ENCODE assay signal across 8 cellular contexts in the genomic region with DNA sequence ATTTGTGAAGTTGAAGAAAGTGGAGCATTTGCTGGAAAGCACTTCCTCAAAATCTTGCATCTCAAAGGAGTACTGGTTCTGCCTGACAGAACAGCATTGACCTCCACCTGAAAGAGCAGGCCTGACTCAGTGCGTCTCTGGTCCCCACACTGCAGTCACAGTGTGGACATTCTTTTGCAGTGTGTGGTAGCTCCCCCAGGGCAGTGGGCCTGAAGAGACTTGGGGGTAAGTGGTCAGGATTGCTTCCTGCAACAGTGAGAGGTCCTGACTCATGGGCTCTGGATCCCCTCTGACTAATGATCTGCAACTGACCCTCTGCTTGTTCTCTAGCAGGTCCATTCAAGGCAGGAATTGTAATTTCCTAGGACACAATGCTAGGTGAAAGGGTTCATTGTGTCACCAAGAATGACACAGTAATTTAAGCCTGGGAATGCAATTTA.
DNase-seq lines count a peak whose midpoint lies in the region; ATAC-seq, FAIRE-seq and TF ChIP-seq lines count a peak whose summit lies in the region.

No MANE protein-coding gene starts in this region.

- peaks cover 5% of the 10 kb centered on the region for H3K9me3 Mint-ChIP-seq in activated CD4-positive, alpha-beta T cell treated with anti-CD3 and anti-CD28 coated beads for 36 hours (ENCODE audit: low read depth)

- H2AFZ ChIP-seq in H1 (ENCODE audit: low read length) (0 out of 2 replicates have a peak overlapping the region, but pooled peaks have one; percentile 11), hepatocyte (no peak overlapping the region)

- no peak overlapping the region for H2AK5ac ChIP-seq in H1 (ENCODE audit: low read depth, low read length)

- no peak overlapping the region for H2BK15ac ChIP-seq in H1 (ENCODE audit: low read length)

- H3K27ac Mint-ChIP-seq in activated CD4-positive, alpha-beta T cell treated with anti-CD3 and anti-CD28 coated beads for 36 hours: no peak overlapping the region

- H3K14ac ChIP-seq in H1 (ENCODE audit: insufficient read length): no peak overlapping the region

- H2BK5ac ChIP-seq in H1 (ENCODE audit: low read depth, low read length): no peak overlapping the region

- ATAC-seq in GM21390 (IDR thresholded peaks at IDR 0.05; ENCODE audit: unreplicated experiment) (peak; percentile 66), HG03442 (IDR thresholded peaks at IDR 0.05; ENCODE audit: unreplicated experiment) (peak; percentile 46)
- no peak for ATAC-seq in activated CD4-positive, alpha-beta T cell treated with anti-CD3 and anti-CD28 coated beads for 36 hours

- no peaks in the 10 kb centered on the region for H3K36me3 Mint-ChIP-seq in activated CD4-positive, alpha-beta T cell treated with anti-CD3 and anti-CD28 coated beads for 36 hours (ENCODE audit: low read depth)

- H2BK20ac ChIP-seq in H1 (ENCODE audit: low read length): no peak overlapping the region

- no peaks in the 10 kb centered on the region for H3K79me1 ChIP-seq in H1 (ENCODE audit: low read depth, low read length)

- FAIRE-seq in H1 (lab: Jason Lieb, UNC): no peak

- CTCF ChIA-PET in H1 (lab: Charles Lee; ENCODE audit: partially characterized antibody): no interaction called here
- CTCF ChIA-PET in activated CD4-positive, alpha-beta T cell treated with anti-CD3 and anti-CD28 coated beads for 36 hours (lab: Charles Lee): no interaction called here

- H4K91ac ChIP-seq in H1 (replicated peaks; ENCODE audit: insufficient read length, low read length): no peak overlapping the region

- H3K36me3 ChIP-seq in H1 (ENCODE audit: control insufficient read depth in 2 of 4, insufficient read depth in 4 of 4, low read length in 3 of 4): no peaks in the 10 kb centered on the region
- no peaks in the 10 kb centered on the region for H3K36me3 ChIP-seq in hepatocyte (replicated peaks; ENCODE audit: insufficient read depth, low read depth)
- no peaks in the 10 kb centered on the region for H3K36me3 ChIP-seq in colonic mucosa
- H3K36me3 ChIP-seq in thyroid gland: no peaks in the 10 kb centered on the region

- 100% methylated on average over 1 of the region's 1 CpG; no CpG with 5 or more reads in 1 of the 2 experiments for WGBS in H1 (ENCODE audit: extremely low coverage in 1 of 2, insufficient coverage in 1 of 2, insufficient read length in 1 of 2, insufficient replicate concordance in 2 of 2, low coverage in 1 of 2, low lambda C conversion rate in 2 of 2, missing lambda C conversion rate in 1 of 2), 2 experiments
- 86% methylated on average over 1 of the region's 1 CpG for WGBS in hepatocyte (ENCODE audit: low lambda C conversion rate, missing lambda C conversion rate)
- 83 to 90% methylated on average over 1 of the region's 1 CpG for WGBS in thyroid gland, 2 donors

- peak; percentile 68 for DNase-seq in AG08395 (ENCODE audit: low spot score)
- peak in 1 of 2 experiments; percentile 50 for DNase-seq in H1 (ENCODE audit: low read depth in 1 of 2, low spot score in 2 of 2)
- no peak for DNase-seq in hepatocyte (ENCODE audit: low spot score)
- no peak for DNase-seq in colonic mucosa
- no peak for DNase-seq in thyroid gland
- no peak for DNase-seq in activated CD4-positive, alpha-beta T cell treated with anti-CD3 and anti-CD28 coated beads for 36 hours

- no peaks in the 10 kb centered on the region for H3K4me1 Mint-ChIP-seq in activated CD4-positive, alpha-beta T cell treated with anti-CD3 and anti-CD28 coated beads for 36 hours

- H4K5ac ChIP-seq in H1 (ENCODE audit: insufficient read length, low read depth, low read length): no peak overlapping the region

- no peak overlapping the region for H3K18ac ChIP-seq in H1 (ENCODE audit: extremely low read depth, low read length)

- H4K20me1 ChIP-seq in H1 (replicated peaks in 1 of 2; ENCODE audit: control insufficient read depth in 1 of 2, insufficient read depth in 2 of 2, low read length in 2 of 2) (no peaks in the 10 kb centered on the region), hepatocyte (ENCODE audit: insufficient read depth, poor library complexity, severe bottlenecking) (no peaks in the 10 kb centered on the region)

- H3K9me3 ChIP-seq in H1 (ENCODE audit: insufficient read depth in 2 of 2, low read depth in 1 of 2, low read length in 1 of 2) (no peaks in the 10 kb centered on the region), hepatocyte (ENCODE audit: low read depth) (no peaks in the 10 kb centered on the region), colonic mucosa (no peaks in the 10 kb centered on the region), thyroid gland (no peaks in the 10 kb centered on the region)

- H3K4me2 ChIP-seq in H1 (ENCODE audit: insufficient read depth in 1 of 2, low read depth in 2 of 2, low read length in 2 of 2): peak overlapping the region in 1 of 2 experiments; percentile 47; a peak in 1 of 4 replicates
- H3K4me2 ChIP-seq in hepatocyte: no peak overlapping the region

- H3K4me3 ChIP-seq in H1 (ENCODE audit: extremely low read depth in 1 of 4, insufficient read depth in 2 of 4, low read depth in 3 of 4, low read length in 4 of 4) (no peak overlapping the region), hepatocyte (no peak overlapping the region), colonic mucosa (no peak overlapping the region), thyroid gland (replicated peaks in 1 of 3) (no peak overlapping the region)

- no peak overlapping the region for H3K4ac ChIP-seq in H1 (replicated peaks; ENCODE audit: insufficient read length, low read depth, low read length)

- H2BK12ac ChIP-seq in H1 (ENCODE audit: low read depth, low read length): peak overlapping the region; percentile 5; the same call in 1 of the 2 replicates

- H3K27ac ChIP-seq in H1 (ENCODE audit: low read depth, low read length): no peak overlapping the region
- H3K27ac ChIP-seq in hepatocyte: no peak overlapping the region
- H3K27ac ChIP-seq in colonic mucosa: no peak overlapping the region
- no peak overlapping the region for H3K27ac ChIP-seq in thyroid gland

- no peak overlapping the region for H3K4me3 Mint-ChIP-seq in activated CD4-positive, alpha-beta T cell treated with anti-CD3 and anti-CD28 coated beads for 36 hours

- no peak overlapping the region for H3K56ac ChIP-seq in H1 (replicated peaks; ENCODE audit: insufficient read length, low read depth, low read length)

- no peak for TF ChIP-seq CTCF in H1 (IDR thresholded peaks at IDR 0.05; ENCODE audit: control extremely low read depth in 1 of 3, insufficient read depth in 1 of 3, low read depth in 1 of 3, low read length in 3 of 3)
- no peak for TF ChIP-seq CTCF in hepatocyte (IDR thresholded peaks at IDR 0.05; ENCODE audit: poor library complexity)
- no peak for TF ChIP-seq CTCF in colonic mucosa (IDR thresholded peaks at IDR 0.05)
- no peak for TF ChIP-seq CTCF in thyroid gland (IDR thresholded peaks at IDR 0.05)

- no peak overlapping the region for H2BK120ac ChIP-seq in H1 (replicated peaks; ENCODE audit: low read depth, low read length)

- TF ChIP-seq RAD21 in H1 (IDR thresholded peaks at IDR 0.05 in 1 of 2, conservative IDR thresholded peaks at IDR 0.05 in 1 of 2; ENCODE audit: low read depth in 2 of 2, low read length in 2 of 2): no peak

- no peak overlapping the region for H4K8ac ChIP-seq in H1 (ENCODE audit: extremely low read depth, insufficient read depth, low read length)

- H3K23ac ChIP-seq in H1 (ENCODE audit: insufficient read length): no peak overlapping the region

- no peak for TF ChIP-seq EP300 in H1 (IDR thresholded peaks at IDR 0.05; ENCODE audit: borderline replicate concordance in 1 of 2, low read depth in 2 of 2, low read length in 2 of 2)

- no peaks in the 10 kb centered on the region for H3K23me2 ChIP-seq in H1 (ENCODE audit: low read depth, low read length)

- peaks cover 1% of the 10 kb centered on the region for H3K27me3 Mint-ChIP-seq in activated CD4-positive, alpha-beta T cell treated with anti-CD3 and anti-CD28 coated beads for 36 hours

- no peaks in the 10 kb centered on the region for H3K27me3 ChIP-seq in H1 (replicated peaks in 1 of 4; ENCODE audit: control insufficient read depth in 3 of 4, extremely low read depth in 1 of 4, insufficient read depth in 3 of 4, low read length in 3 of 4)
- H3K27me3 ChIP-seq in hepatocyte: no peaks in the 10 kb centered on the region
- no peaks in the 10 kb centered on the region for H3K27me3 ChIP-seq in colonic mucosa
- no peaks in the 10 kb centered on the region for H3K27me3 ChIP-seq in thyroid gland

- H3K9ac ChIP-seq in H1 (replicated peaks in 1 of 4; ENCODE audit: extremely low read depth in 1 of 4, low read depth in 3 of 4, low read length in 3 of 4) (no peak overlapping the region), colonic mucosa (ENCODE audit: low read depth in 2 of 2, low read length in 2 of 2) (no peak overlapping the region)

- POLR2A ChIA-PET in H1 (lab: Charles Lee; ENCODE audit: partially characterized antibody): no interaction called here
- POLR2A ChIA-PET in activated CD4-positive, alpha-beta T cell treated with anti-CD3 and anti-CD28 coated beads for 36 hours (lab: Charles Lee): no interaction called here

- H3K79me2 ChIP-seq in H1 (ENCODE audit: control insufficient read depth in 1 of 2, insufficient read depth in 2 of 2, low read length in 2 of 2) (no peaks in the 10 kb centered on the region), hepatocyte (no peaks in the 10 kb centered on the region)

- no peaks in the 10 kb centered on the region for H3K9me2 ChIP-seq in hepatocyte (replicated peaks; ENCODE audit: insufficient read depth)

- intact Hi-C loops in colonic mucosa (cut with DNase I) (no loop called here), thyroid gland (cut with DNase I) (no loop called here)
- intact Hi-C loops in activated CD4-positive, alpha-beta T cell treated with anti-CD3 and anti-CD28 coated beads for 36 hours (cut with DNase I, micrococcal nuclease): no loop called here

- peaks cover 0 to 5% (median 2%) of the 10 kb centered on the region in 4 experiments; a peak in 3 of 7 replicates for H3K4me1 ChIP-seq in H1 (replicated peaks in 1 of 4; ENCODE audit: control insufficient read depth in 3 of 4, insufficient read depth in 4 of 4, low read length in 3 of 4)
- no peaks in the 10 kb centered on the region for H3K4me1 ChIP-seq in hepatocyte (ENCODE audit: insufficient read depth)
- no peaks in the 10 kb centered on the region for H3K4me1 ChIP-seq in colonic mucosa
- H3K4me1 ChIP-seq in thyroid gland: peaks cover 3% of the 10 kb centered on the region in 2 donors

- TF ChIP-seq POLR2A in H1 (IDR thresholded peaks at IDR 0.05; ENCODE audit: control extremely low read depth in 1 of 2, low read depth in 2 of 2, low read length in 2 of 2) (no peak), thyroid gland (IDR thresholded peaks at IDR 0.05) (no peak)

TF ChIP-seq in H1, 55 proteins besides CTCF, POLR2A, EP300 and RAD21 (continues in another document):
- no peak for TF ChIP-seq EGR1 (IDR thresholded peaks at IDR 0.05; ENCODE audit: borderline replicate concordance, low read depth, low read length)
